1 cellular context compared by ENCODE assay signal in the genomic region with DNA sequence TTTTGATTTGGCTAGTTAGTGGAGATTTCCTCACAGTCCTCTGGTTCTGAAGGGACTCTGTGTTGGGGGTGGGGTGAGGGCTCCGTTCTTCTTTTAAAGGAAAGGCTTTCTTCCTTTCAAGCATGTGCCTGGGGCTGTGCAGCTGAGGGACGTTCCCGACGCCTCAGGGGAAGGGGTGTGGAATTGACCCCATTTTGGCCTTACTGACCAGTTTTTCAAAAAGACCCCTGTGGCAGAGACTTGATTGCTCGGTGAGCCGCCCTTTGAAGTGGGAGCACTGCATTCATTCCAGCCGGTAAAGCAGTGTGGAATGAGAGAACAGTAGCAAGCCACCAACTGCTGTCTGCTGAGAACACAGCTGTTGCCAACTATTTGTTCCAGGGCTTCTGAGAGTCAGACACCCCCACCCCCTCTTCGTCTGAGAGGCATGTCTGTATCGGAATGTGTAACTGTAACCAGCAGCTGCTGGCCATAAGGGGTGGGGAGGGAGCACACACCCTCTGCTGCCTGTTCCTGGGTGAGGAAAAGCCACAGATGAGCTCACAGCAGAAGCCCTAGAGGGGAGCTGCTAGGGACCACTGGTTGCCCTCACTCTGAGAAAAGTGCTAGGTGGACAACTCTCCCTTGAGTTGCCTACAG.
A peak's percentile ranks its signal among the peaks of the same experiment; 100 is the strongest.
TF ChIP-seq lines count a peak whose summit lies in the region.

No MANE protein-coding gene starts in this region.

TF ChIP-seq in K562, 482 proteins besides CTCF, POLR2A, EP300 and RAD21 (continued from another document and continues in another):
- TF ChIP-seq, protein P1, sequence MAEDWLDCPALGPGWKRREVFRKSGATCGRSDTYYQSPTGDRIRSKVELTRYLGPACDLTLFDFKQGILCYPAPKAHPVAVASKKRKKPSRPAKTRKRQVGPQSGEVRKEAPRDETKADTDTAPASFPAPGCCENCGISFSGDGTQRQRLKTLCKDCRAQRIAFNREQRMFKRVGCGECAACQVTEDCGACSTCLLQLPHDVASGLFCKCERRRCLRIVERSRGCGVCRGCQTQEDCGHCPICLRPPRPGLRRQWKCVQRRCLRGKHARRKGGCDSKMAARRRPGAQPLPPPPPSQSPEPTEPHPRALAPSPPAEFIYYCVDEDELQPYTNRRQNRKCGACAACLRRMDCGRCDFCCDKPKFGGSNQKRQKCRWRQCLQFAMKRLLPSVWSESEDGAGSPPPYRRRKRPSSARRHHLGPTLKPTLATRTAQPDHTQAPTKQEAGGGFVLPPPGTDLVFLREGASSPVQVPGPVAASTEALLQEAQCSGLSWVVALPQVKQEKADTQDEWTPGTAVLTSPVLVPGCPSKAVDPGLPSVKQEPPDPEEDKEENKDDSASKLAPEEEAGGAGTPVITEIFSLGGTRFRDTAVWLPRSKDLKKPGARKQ (CRISPR knock-in tag; IDR thresholded peaks at IDR 0.05) = no peak
- peak; percentile 88 for TF ChIP-seq TFAP4 (CRISPR knock-in tag; IDR thresholded peaks at IDR 0.05; ENCODE audit: borderline replicate concordance)
- TF ChIP-seq ZNF124 (CRISPR knock-in tag; IDR thresholded peaks at IDR 0.05) = no peak
- no peak for TF ChIP-seq RAD51 (IDR thresholded peaks at IDR 0.05; ENCODE audit: borderline replicate concordance, low read depth)
- TF ChIP-seq CXXC5 (CRISPR knock-in tag; IDR thresholded peaks at IDR 0.05) = 0 out of 2 replicates have a peak, but pooled peaks have one; percentile 21
- 0 out of 2 replicates have a peak, but pooled peaks have one; percentile 3 for TF ChIP-seq ZNF384 (IDR thresholded peaks at IDR 0.05; ENCODE audit: low read depth, low read length)
- no peak for TF ChIP-seq ZBTB8A (IDR thresholded peaks at IDR 0.05; ENCODE audit: partially characterized antibody)
- no peak for TF ChIP-seq FUS (optimal IDR thresholded peaks at IDR 0.05; ENCODE audit: low read depth, low read length)
- no peak for TF ChIP-seq PHB2 (IDR thresholded peaks at IDR 0.05; ENCODE audit: low read depth)
- no peak for TF ChIP-seq CBX2 (IDR thresholded peaks at IDR 0.05; ENCODE audit: insufficient read depth, low read length, poor library complexity, severe bottlenecking)
- TF ChIP-seq, protein P2, sequence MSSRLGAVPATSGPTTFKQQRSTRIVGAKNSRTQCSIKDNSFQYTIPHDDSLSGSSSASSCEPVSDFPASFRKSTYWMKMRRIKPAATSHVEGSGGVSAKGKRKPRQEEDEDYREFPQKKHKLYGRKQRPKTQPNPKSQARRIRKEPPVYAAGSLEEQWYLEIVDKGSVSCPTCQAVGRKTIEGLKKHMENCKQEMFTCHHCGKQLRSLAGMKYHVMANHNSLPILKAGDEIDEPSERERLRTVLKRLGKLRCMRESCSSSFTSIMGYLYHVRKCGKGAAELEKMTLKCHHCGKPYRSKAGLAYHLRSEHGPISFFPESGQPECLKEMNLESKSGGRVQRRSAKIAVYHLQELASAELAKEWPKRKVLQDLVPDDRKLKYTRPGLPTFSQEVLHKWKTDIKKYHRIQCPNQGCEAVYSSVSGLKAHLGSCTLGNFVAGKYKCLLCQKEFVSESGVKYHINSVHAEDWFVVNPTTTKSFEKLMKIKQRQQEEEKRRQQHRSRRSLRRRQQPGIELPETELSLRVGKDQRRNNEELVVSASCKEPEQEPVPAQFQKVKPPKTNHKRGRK (tag; IDR thresholded peaks at IDR 0.05) = no peak
- TF ChIP-seq, protein P3, sequence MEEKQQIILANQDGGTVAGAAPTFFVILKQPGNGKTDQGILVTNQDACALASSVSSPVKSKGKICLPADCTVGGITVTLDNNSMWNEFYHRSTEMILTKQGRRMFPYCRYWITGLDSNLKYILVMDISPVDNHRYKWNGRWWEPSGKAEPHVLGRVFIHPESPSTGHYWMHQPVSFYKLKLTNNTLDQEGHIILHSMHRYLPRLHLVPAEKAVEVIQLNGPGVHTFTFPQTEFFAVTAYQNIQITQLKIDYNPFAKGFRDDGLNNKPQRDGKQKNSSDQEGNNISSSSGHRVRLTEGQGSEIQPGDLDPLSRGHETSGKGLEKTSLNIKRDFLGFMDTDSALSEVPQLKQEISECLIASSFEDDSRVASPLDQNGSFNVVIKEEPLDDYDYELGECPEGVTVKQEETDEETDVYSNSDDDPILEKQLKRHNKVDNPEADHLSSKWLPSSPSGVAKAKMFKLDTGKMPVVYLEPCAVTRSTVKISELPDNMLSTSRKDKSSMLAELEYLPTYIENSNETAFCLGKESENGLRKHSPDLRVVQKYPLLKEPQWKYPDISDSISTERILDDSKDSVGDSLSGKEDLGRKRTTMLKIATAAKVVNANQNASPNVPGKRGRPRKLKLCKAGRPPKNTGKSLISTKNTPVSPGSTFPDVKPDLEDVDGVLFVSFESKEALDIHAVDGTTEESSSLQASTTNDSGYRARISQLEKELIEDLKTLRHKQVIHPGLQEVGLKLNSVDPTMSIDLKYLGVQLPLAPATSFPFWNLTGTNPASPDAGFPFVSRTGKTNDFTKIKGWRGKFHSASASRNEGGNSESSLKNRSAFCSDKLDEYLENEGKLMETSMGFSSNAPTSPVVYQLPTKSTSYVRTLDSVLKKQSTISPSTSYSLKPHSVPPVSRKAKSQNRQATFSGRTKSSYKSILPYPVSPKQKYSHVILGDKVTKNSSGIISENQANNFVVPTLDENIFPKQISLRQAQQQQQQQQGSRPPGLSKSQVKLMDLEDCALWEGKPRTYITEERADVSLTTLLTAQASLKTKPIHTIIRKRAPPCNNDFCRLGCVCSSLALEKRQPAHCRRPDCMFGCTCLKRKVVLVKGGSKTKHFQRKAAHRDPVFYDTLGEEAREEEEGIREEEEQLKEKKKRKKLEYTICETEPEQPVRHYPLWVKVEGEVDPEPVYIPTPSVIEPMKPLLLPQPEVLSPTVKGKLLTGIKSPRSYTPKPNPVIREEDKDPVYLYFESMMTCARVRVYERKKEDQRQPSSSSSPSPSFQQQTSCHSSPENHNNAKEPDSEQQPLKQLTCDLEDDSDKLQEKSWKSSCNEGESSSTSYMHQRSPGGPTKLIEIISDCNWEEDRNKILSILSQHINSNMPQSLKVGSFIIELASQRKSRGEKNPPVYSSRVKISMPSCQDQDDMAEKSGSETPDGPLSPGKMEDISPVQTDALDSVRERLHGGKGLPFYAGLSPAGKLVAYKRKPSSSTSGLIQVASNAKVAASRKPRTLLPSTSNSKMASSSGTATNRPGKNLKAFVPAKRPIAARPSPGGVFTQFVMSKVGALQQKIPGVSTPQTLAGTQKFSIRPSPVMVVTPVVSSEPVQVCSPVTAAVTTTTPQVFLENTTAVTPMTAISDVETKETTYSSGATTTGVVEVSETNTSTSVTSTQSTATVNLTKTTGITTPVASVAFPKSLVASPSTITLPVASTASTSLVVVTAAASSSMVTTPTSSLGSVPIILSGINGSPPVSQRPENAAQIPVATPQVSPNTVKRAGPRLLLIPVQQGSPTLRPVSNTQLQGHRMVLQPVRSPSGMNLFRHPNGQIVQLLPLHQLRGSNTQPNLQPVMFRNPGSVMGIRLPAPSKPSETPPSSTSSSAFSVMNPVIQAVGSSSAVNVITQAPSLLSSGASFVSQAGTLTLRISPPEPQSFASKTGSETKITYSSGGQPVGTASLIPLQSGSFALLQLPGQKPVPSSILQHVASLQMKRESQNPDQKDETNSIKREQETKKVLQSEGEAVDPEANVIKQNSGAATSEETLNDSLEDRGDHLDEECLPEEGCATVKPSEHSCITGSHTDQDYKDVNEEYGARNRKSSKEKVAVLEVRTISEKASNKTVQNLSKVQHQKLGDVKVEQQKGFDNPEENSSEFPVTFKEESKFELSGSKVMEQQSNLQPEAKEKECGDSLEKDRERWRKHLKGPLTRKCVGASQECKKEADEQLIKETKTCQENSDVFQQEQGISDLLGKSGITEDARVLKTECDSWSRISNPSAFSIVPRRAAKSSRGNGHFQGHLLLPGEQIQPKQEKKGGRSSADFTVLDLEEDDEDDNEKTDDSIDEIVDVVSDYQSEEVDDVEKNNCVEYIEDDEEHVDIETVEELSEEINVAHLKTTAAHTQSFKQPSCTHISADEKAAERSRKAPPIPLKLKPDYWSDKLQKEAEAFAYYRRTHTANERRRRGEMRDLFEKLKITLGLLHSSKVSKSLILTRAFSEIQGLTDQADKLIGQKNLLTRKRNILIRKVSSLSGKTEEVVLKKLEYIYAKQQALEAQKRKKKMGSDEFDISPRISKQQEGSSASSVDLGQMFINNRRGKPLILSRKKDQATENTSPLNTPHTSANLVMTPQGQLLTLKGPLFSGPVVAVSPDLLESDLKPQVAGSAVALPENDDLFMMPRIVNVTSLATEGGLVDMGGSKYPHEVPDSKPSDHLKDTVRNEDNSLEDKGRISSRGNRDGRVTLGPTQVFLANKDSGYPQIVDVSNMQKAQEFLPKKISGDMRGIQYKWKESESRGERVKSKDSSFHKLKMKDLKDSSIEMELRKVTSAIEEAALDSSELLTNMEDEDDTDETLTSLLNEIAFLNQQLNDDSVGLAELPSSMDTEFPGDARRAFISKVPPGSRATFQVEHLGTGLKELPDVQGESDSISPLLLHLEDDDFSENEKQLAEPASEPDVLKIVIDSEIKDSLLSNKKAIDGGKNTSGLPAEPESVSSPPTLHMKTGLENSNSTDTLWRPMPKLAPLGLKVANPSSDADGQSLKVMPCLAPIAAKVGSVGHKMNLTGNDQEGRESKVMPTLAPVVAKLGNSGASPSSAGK (IDR thresholded peaks at IDR 0.05) = 0 out of 2 replicates have a peak, but pooled peaks have one; percentile 16
- TF ChIP-seq KDM1A (IDR thresholded peaks at IDR 0.05) = no peak
- no peak for TF ChIP-seq ARNT (IDR thresholded peaks at IDR 0.05)
- no peak for TF ChIP-seq TSHZ1 (CRISPR knock-in tag; IDR thresholded peaks at IDR 0.05)
- TF ChIP-seq CBFB (CRISPR knock-in tag; IDR thresholded peaks at IDR 0.05) = no peak
- TF ChIP-seq THRA (IDR thresholded peaks at IDR 0.05) = no peak
- TF ChIP-seq BDP1 (IDR thresholded peaks at IDR 0.05; ENCODE audit: insufficient read depth, insufficient read length) = no peak
- no peak for TF ChIP-seq ZNF316 (IDR thresholded peaks at IDR 0.05)
- TF ChIP-seq CHD1 (IDR thresholded peaks at IDR 0.05; ENCODE audit: low read length) = no peak
- no peak for TF ChIP-seq NR3C1 (CRISPR knock-in tag; IDR thresholded peaks at IDR 0.05)
- TF ChIP-seq MAZ (CRISPR knock-in tag; conservative IDR thresholded peaks at IDR 0.05 in 1 of 2, IDR thresholded peaks at IDR 0.05 in 1 of 2) = peak in 1 of 2 experiments; percentile 61; a peak in 2 of 4 replicates
- TF ChIP-seq TEAD2 (tag; IDR thresholded peaks at IDR 0.05) = no peak
- no peak for TF ChIP-seq ZNF431 (CRISPR knock-in tag; IDR thresholded peaks at IDR 0.05)
- no peak for TF ChIP-seq ZNF280B (CRISPR knock-in tag; IDR thresholded peaks at IDR 0.05)
- TF ChIP-seq L3MBTL2 (IDR thresholded peaks at IDR 0.05) = peak; percentile 61
- 0 out of 4 replicates have a peak, but pooled peaks of 1 of the 2 experiments have one; percentile 33 for TF ChIP-seq SIN3A (IDR thresholded peaks at IDR 0.05; ENCODE audit: borderline replicate concordance in 2 of 2, control insufficient read depth in 1 of 2, low read depth in 2 of 2, low read length in 2 of 2)
- no peak for TF ChIP-seq XRCC3 (IDR thresholded peaks at IDR 0.05)
- no peak for TF ChIP-seq SMARCE1 (IDR thresholded peaks at IDR 0.05)
- no peak for TF ChIP-seq PHF8 (IDR thresholded peaks at IDR 0.05; ENCODE audit: borderline replicate concordance, low read length)
- no peak for TF ChIP-seq BCOR (IDR thresholded peaks at IDR 0.05)
- TF ChIP-seq ZZZ3 (IDR thresholded peaks at IDR 0.05) = no peak
- TF ChIP-seq ZNF79 (CRISPR knock-in tag; IDR thresholded peaks at IDR 0.05; ENCODE audit: low read depth) = no peak
- TF ChIP-seq ATF1 (CRISPR knock-in tag; IDR thresholded peaks at IDR 0.05) = no peak
- TF ChIP-seq ATF1 (tag; IDR thresholded peaks at IDR 0.05) = no peak
- TF ChIP-seq CBFA2T3 (IDR thresholded peaks at IDR 0.05) = peak; percentile 50
